ENCODE assay signal across 11 cellular contexts in the genomic region with DNA sequence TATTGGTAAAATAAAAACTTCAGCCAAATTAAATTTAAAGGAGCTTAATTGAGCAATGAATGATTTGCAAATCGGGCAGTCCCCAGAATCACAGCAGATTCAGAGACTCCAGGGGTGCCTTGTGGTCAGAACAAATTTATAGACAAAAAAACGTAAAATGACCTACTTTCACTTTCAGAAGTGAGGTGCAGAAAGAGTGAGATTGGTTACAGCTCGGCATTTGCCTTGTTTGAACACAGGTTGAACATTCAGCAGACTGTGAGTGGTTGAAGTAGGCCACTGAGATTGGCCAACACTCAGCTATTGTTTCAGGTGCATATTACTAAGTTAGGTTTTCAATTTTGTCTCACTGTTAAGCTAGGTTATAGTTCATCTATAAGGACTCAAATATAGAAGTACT.
A peak's percentile ranks its signal among the peaks of the same experiment; 100 is the strongest.
DNase-seq lines count a peak whose midpoint lies in the region; ATAC-seq, FAIRE-seq and TF ChIP-seq lines count a peak whose summit lies in the region.
"Had no signal": no experiment of that assay in that cellular context is flagged by ENCODE, and none has a peak within 500 bp of the region (broad histone marks: within the 10 kb centered on the region; RNA-seq: fewer than 3 reads in every experiment).

No MANE protein-coding gene starts in this region.

- H3K9me1 ChIP-seq in keratinocyte (ENCODE audit: control insufficient read depth, extremely low read depth, insufficient read depth, low read length) = no peaks in the 10 kb centered on the region

- H3K79me1 ChIP-seq in mesendoderm (ENCODE audit: low read length) = no peaks in the 10 kb centered on the region

- H4K20me1 ChIP-seq in keratinocyte (ENCODE audit: control insufficient read depth, extremely low read depth, insufficient read depth, low read length) = no peaks in the 10 kb centered on the region

- H3K27ac ChIP-seq in keratinocyte (ENCODE audit: control insufficient read depth, insufficient read depth, low read length) (no peak overlapping the region), mesendoderm (ENCODE audit: low read depth, low read length) (no peak overlapping the region)

- no peak overlapping the region for H3K56ac ChIP-seq in mesendoderm (ENCODE audit: low read length)

- H3K79me2 ChIP-seq in keratinocyte (ENCODE audit: control insufficient read depth, insufficient read depth, low read length) (peaks cover 1% of the 10 kb centered on the region), mesendoderm (ENCODE audit: control insufficient read depth, insufficient read depth, low read length) (no peaks in the 10 kb centered on the region)

- peak; percentile 73 for FAIRE-seq in keratinocyte (lab: Jason Lieb, UNC)

- H3K27me3 Mint-ChIP-seq in activated naive CD8-positive, alpha-beta T cell treated with anti-CD3 and anti-CD28 coated beads, Interleukin-2, amount 50 U/mL, for 24 hours = peaks cover 2% of the 10 kb centered on the region
- H3K27me3 Mint-ChIP-seq in stimulated activated naive CD8-positive, alpha-beta T cell treated with anti-CD3 and anti-CD28 coated beads, Interleukin-15, amount 100 ng/mL, for 72 hours = no peaks in the 10 kb centered on the region

- dilution Hi-C loops in keratinocyte (cut with MboI; ENCODE audit: extremely low pct_ligation_motif_present, low sequenced_read_pairs) = no loop called here

- no peak overlapping the region for H3K27ac Mint-ChIP-seq in activated naive CD8-positive, alpha-beta T cell treated with anti-CD3 and anti-CD28 coated beads, Interleukin-2, amount 50 U/mL, for 24 hours
- H3K27ac Mint-ChIP-seq in stimulated activated naive CD8-positive, alpha-beta T cell treated with anti-CD3 and anti-CD28 coated beads, Interleukin-15, amount 100 ng/mL, for 72 hours = peak overlapping the region in 1 of 2 donors; percentile 82

- H3K9me3 Mint-ChIP-seq in activated naive CD8-positive, alpha-beta T cell treated with anti-CD3 and anti-CD28 coated beads, Interleukin-2, amount 50 U/mL, for 24 hours = peaks cover 19% of the 10 kb centered on the region
- H3K9me3 Mint-ChIP-seq in stimulated activated naive CD8-positive, alpha-beta T cell treated with anti-CD3 and anti-CD28 coated beads, Interleukin-15, amount 100 ng/mL, for 72 hours = peaks cover 13 to 25% of the 10 kb centered on the region in 2 donors

- H3K9ac ChIP-seq in keratinocyte (ENCODE audit: control insufficient read depth, extremely low read depth, insufficient read depth, low read length) (no peak overlapping the region), mesendoderm (ENCODE audit: low read length) (no peak overlapping the region)

- no peak overlapping the region for H2BK5ac ChIP-seq in mesendoderm (ENCODE audit: low read length)

- ATAC-seq in HG02610 (IDR thresholded peaks at IDR 0.05; ENCODE audit: unreplicated experiment) (peak; percentile 35), GM19035 (IDR thresholded peaks at IDR 0.05; ENCODE audit: unreplicated experiment) (no peak)
- ATAC-seq in activated naive CD8-positive, alpha-beta T cell treated with anti-CD3 and anti-CD28 coated beads, Interleukin-2, amount 50 U/mL, for 24 hours = no peak
- ATAC-seq in stimulated activated naive CD8-positive, alpha-beta T cell treated with anti-CD3 and anti-CD28 coated beads, Interleukin-15, amount 100 ng/mL, for 72 hours = peak; percentile 52
- ATAC-seq: Right ventricle myocardium inferior had no signal

- DNase-seq in activated naive CD8-positive, alpha-beta T cell treated with anti-CD3 and anti-CD28 coated beads, Interleukin-2, amount 50 U/mL, for 24 hours = no peak
- DNase-seq in keratinocyte (ENCODE audit: low read depth, low spot score) (no peak), inferior parietal cortex (ENCODE audit: extremely low spot score) (no peak), mesendoderm (no peak)
- no peak for DNase-seq in stimulated activated naive CD8-positive, alpha-beta T cell treated with anti-CD3 and anti-CD28 coated beads, Interleukin-15, amount 100 ng/mL, for 72 hours
- DNase-seq: effector CD4-positive, alpha-beta T cell; NCI-H1436; stimulated activated CD4-positive, alpha-beta T cell treated with anti-CD3 and anti-CD28 coated beads, Interleukin-4, amount 100 ng/mL, for 1 hour had no signal

- H3K4me2 ChIP-seq in keratinocyte (ENCODE audit: control insufficient read depth, extremely low read depth, insufficient read depth, low read depth, low read length) = peak overlapping the region; percentile 36
- no peak overlapping the region for H3K4me2 ChIP-seq in mesendoderm (ENCODE audit: low read length)

- no peak overlapping the region for H4K5ac ChIP-seq in mesendoderm (ENCODE audit: low read length)

- no peaks in the 10 kb centered on the region for H3K36me3 ChIP-seq in keratinocyte (ENCODE audit: control insufficient read depth in 2 of 2, extremely low read depth in 1 of 2, insufficient read depth in 2 of 2, low read length in 2 of 2)
- no peaks in the 10 kb centered on the region for H3K36me3 ChIP-seq in mesendoderm (ENCODE audit: control insufficient read depth, insufficient read depth, low read length)

- no peak overlapping the region for H2BK15ac ChIP-seq in mesendoderm (replicated peaks; ENCODE audit: low read depth)

- no peaks in the 10 kb centered on the region for H3K9me3 ChIP-seq in keratinocyte (ENCODE audit: control insufficient read depth, low read depth, low read length)

- H3K4me1 ChIP-seq in keratinocyte (ENCODE audit: control insufficient read depth, extremely low read depth, insufficient read depth, low read length) (peaks cover under 1% of the 10 kb centered on the region), mesendoderm (ENCODE audit: control insufficient read depth, low read depth, low read length) (no peaks in the 10 kb centered on the region)

- H3K27me3 ChIP-seq in keratinocyte (ENCODE audit: control insufficient read depth, extremely low read depth, insufficient read depth, low read length) (no peaks in the 10 kb centered on the region), mesendoderm (ENCODE audit: insufficient read depth, low read length, poor library complexity) (no peaks in the 10 kb centered on the region)

- no peak overlapping the region for H3K18ac ChIP-seq in mesendoderm (ENCODE audit: low read length)

- H2AFZ ChIP-seq in keratinocyte (ENCODE audit: control insufficient read depth, low read length) = no peak overlapping the region

- no peak overlapping the region for H2AK5ac ChIP-seq in mesendoderm (ENCODE audit: low read length)

- TF ChIP-seq CTCF in keratinocyte (optimal IDR thresholded peaks at IDR 0.05 in 1 of 3, IDR thresholded peaks at IDR 0.05 in 1 of 3, conservative IDR thresholded peaks at IDR 0.05 in 1 of 3; ENCODE audit: extremely low read depth in 1 of 3, insufficient read depth in 2 of 3, low read length in 3 of 3) = no peak

- H4K8ac ChIP-seq in mesendoderm (ENCODE audit: low read depth, low read length) = no peak overlapping the region

- H3K4me3 ChIP-seq in keratinocyte (ENCODE audit: control insufficient read depth in 2 of 3, extremely low read depth in 1 of 3, insufficient read depth in 2 of 3, low read depth in 1 of 3, low read length in 3 of 3) = peak overlapping the region in 1 of 3 experiments; percentile 25
- H3K4me3 ChIP-seq in mesendoderm (ENCODE audit: low read length) = no peak overlapping the region

- peak overlapping the region; percentile 9 for H3K4me3 Mint-ChIP-seq in activated naive CD8-positive, alpha-beta T cell treated with anti-CD3 and anti-CD28 coated beads, Interleukin-2, amount 50 U/mL, for 24 hours
- no peak overlapping the region for H3K4me3 Mint-ChIP-seq in stimulated activated naive CD8-positive, alpha-beta T cell treated with anti-CD3 and anti-CD28 coated beads, Interleukin-15, amount 100 ng/mL, for 72 hours

- WGBS in mesendoderm (ENCODE audit: extremely low coverage, insufficient coverage, low lambda C conversion rate) = no CpG with 5 or more reads among the region's 3 CpGs

- H2BK120ac ChIP-seq in mesendoderm (ENCODE audit: low read depth, low read length) = no peak overlapping the region

- H3K4me1 Mint-ChIP-seq in activated naive CD8-positive, alpha-beta T cell treated with anti-CD3 and anti-CD28 coated beads, Interleukin-2, amount 50 U/mL, for 24 hours = peaks cover 14% of the 10 kb centered on the region
- H3K4me1 Mint-ChIP-seq in stimulated activated naive CD8-positive, alpha-beta T cell treated with anti-CD3 and anti-CD28 coated beads, Interleukin-15, amount 100 ng/mL, for 72 hours = no peaks in the 10 kb centered on the region

- no peak overlapping the region for H3K23ac ChIP-seq in mesendoderm (ENCODE audit: low read length)

- H3K4ac ChIP-seq in mesendoderm (ENCODE audit: low read depth, low read length) = no peak overlapping the region

- H3K36me3 Mint-ChIP-seq in activated naive CD8-positive, alpha-beta T cell treated with anti-CD3 and anti-CD28 coated beads, Interleukin-2, amount 50 U/mL, for 24 hours (ENCODE audit: low read depth) = peaks cover 2% of the 10 kb centered on the region

Comparison
In these comparisons a context has a peak if more than half of its experiments do, and no peak if none do; other contexts are left out.
1. ATAC-seq: peak in HG02610 (single experiment) and stimulated activated naive CD8-positive, alpha-beta T cell treated with anti-CD3 and anti-CD28 coated beads, Interleukin-15, amount 100 ng/mL, for 72 hours (single experiment); none in activated naive CD8-positive, alpha-beta T cell treated with anti-CD3 and anti-CD28 coated beads, Interleukin-2, amount 50 U/mL, for 24 hours (single experiment) and GM19035 (single experiment).